In genomic region chr3:12558706-12559105, GRCh38 we compare ENCODE assay signal across 11 cellular contexts. TPM values are rescaled to one million over a fixed set of nuclear protein-coding genes. Genes with fewer than 3 reads are reported as not detected.
DNase-seq lines count a peak whose midpoint lies in the region; ATAC-seq and TF ChIP-seq lines count a peak whose summit lies in the region.
"Had no signal": no experiment of that assay in that cellular context is flagged by ENCODE, and none has a peak within 500 bp of the region (broad histone marks: within the 10 kb centered on the region; RNA-seq: fewer than 3 reads in every experiment).

No MANE protein-coding gene starts in this region.

- POLR2A ChIA-PET in AG04450 (lab: Yijun Ruan, JAX) = interaction anchor here (1.2 to 1.4 kb wide), 2 partner anchors 25 to 50 kb away, joined by 3 to 4 read pairs; no protein-coding TSS in a partner anchor

- ATAC-seq in HG03565 (IDR thresholded peaks at IDR 0.05; ENCODE audit: unreplicated experiment) = no peak

- TF ChIP-seq CTCF in AG04450 (IDR thresholded peaks at IDR 0.05; ENCODE audit: low read depth, low read length) (no peak), ascending aorta (IDR thresholded peaks at IDR 0.05) (no peak)

- H3K36me3 ChIP-seq in HAP-1 (replicated peaks) (peaks cover 5% of the 10 kb centered on the region), ascending aorta (no peaks in the 10 kb centered on the region), muscle layer of duodenum (ENCODE audit: control insufficient read depth in 1 of 2, insufficient read depth in 2 of 2, low read length in 2 of 2) (no peaks in the 10 kb centered on the region)

- peaks cover 42% of the 10 kb centered on the region for H3K4me1 ChIP-seq in HAP-1
- H3K4me1 ChIP-seq in ascending aorta = peaks cover 6 to 36% of the 10 kb centered on the region in 2 donors
- peaks cover 4 to 43% of the 10 kb centered on the region in 2 donors for H3K4me1 ChIP-seq in muscle layer of duodenum (ENCODE audit: control insufficient read depth in 1 of 2, insufficient read depth in 2 of 2, low read length in 2 of 2)

- in situ Hi-C loops in HAP-1 (cut with MboI; ENCODE audit: low sequenced_read_pairs) = no loop called here

- H3K27me3 ChIP-seq in AG04450 (ENCODE audit: control insufficient read depth, insufficient read depth, low read length) = no peaks in the 10 kb centered on the region
- H3K27me3 ChIP-seq in HAP-1 (ENCODE audit: low read depth) = no peaks in the 10 kb centered on the region
- H3K27me3 ChIP-seq in ascending aorta = no peaks in the 10 kb centered on the region
- H3K27me3 ChIP-seq in muscle layer of duodenum (ENCODE audit: low read depth, low read length) = peaks cover 4% of the 10 kb centered on the region

- DNase-seq in AG04450 (ENCODE audit: low read depth, low spot score) = no peak
- DNase-seq in HAP-1 (ENCODE audit: low spot score in 2 of 2) = peak; percentile 45 to 58
- no peak for DNase-seq in ascending aorta (ENCODE audit: low spot score in 2 of 2)
- DNase-seq in cerebellar cortex (ENCODE audit: low spot score) = no peak
- DNase-seq in islet precursor cell = no peak
- DNase-seq in activated CD4-positive, alpha-beta T cell treated with anti-CD3 and anti-CD28 coated beads, Interleukin-2, amount 50 U/mL, for 1 hour = no peak
- DNase-seq: GDM1, NCI-H446 had no signal

- CTCF ChIA-PET in AG04450 (lab: Charles Lee) = interaction anchor here (0.6 to 1.2 kb wide), 4 partner anchors 57 to 424 kb away, joined by 3 to 4 read pairs (median 4); no protein-coding TSS in a partner anchor

- intact Hi-C loops in ascending aorta (cut with DNase I) = loop anchor here (5.0 kb wide), 2 partner anchors 164 to 239 kb away; partner anchors contain the start of gene CAND2

- H3K27ac ChIP-seq in AG04450 (ENCODE audit: low read depth, low read length) (no peak overlapping the region), ascending aorta (no peak overlapping the region), muscle layer of duodenum (ENCODE audit: low read length) (no peak overlapping the region)

- H3K4me3 ChIP-seq in AG04450 (ENCODE audit: low read depth, low read length) (peak overlapping the region; percentile 81), HAP-1 (peak overlapping the region; percentile 95), ascending aorta (peak overlapping the region; percentile 61 to 99), muscle layer of duodenum (ENCODE audit: low read depth in 1 of 2, low read length in 2 of 2) (peak overlapping the region; percentile 76 to 77)
- H3K4me3 ChIP-seq: lung had no signal

- H3K9me3 ChIP-seq in AG04450 (ENCODE audit: control insufficient read depth, insufficient read depth, low read length) (no peaks in the 10 kb centered on the region; the same call in 1 of the 2 replicates), HAP-1 (no peaks in the 10 kb centered on the region), ascending aorta (no peaks in the 10 kb centered on the region), muscle layer of duodenum (ENCODE audit: control insufficient read depth in 1 of 2, low read length in 2 of 2) (no peaks in the 10 kb centered on the region)

RNA-seq across cellular contexts. Expression of gene MKRN2, which starts 1.8 kb away (rescaled TPM):
- polyA plus RNA-seq in AG04450 (2011; rRNA removed) = 59.7 and 62.3 TPM in 2 replicates
- 51.4 and 57.4 TPM in 2 replicates for polyA minus RNA-seq in AG04450 (2011; rRNA and poly(A)+ RNA removed)
- 25.2 TPM for total RNA-seq in ascending aorta

RNA-seq across cellular contexts. Expression of gene MKRN2OS, which starts 13.4 kb away (rescaled TPM):
- not detected in 2 replicates for polyA plus RNA-seq in AG04450 (2011; rRNA removed)
- not detected in 2 replicates for polyA minus RNA-seq in AG04450 (2011; rRNA and poly(A)+ RNA removed)
- not detected for total RNA-seq in ascending aorta

Comparison
In these comparisons a context has a peak if more than half of its experiments do, and no peak if none do; other contexts are left out.
1. DNase-seq: peak in HAP-1 (2 of 2); none in AG04450 (single experiment), ascending aorta (0 of 2), cerebellar cortex (single experiment), islet precursor cell (single experiment) and activated CD4-positive, alpha-beta T cell treated with anti-CD3 and anti-CD28 coated beads, Interleukin-2, amount 50 U/mL, for 1 hour (single experiment).
2. Peak in every context shown above with its lines, with median percentiles within 50 percentile points of each other: H3K4me3 ChIP-seq.